9 cellular contexts compared by ENCODE assay signal in genomic region chr13:39035799-39036198, GRCh38. TPM values are rescaled to one million over a fixed set of nuclear protein-coding genes. Genes with fewer than 3 reads are reported as not detected.
DNase-seq lines count a peak whose midpoint lies in the region; ATAC-seq, FAIRE-seq and TF ChIP-seq lines count a peak whose summit lies in the region.
"Had no signal": no experiment of that assay in that cellular context is flagged by ENCODE, and none has a peak within 500 bp of the region (broad histone marks: within the 10 kb centered on the region; RNA-seq: fewer than 3 reads in every experiment).

No MANE protein-coding gene starts in this region.

- H3K4me3 Mint-ChIP-seq in T-cell, result peak overlapping the region; percentile 90 to 92 (median 91)

- H3K4me1 ChIP-seq in HEK293 (ENCODE audit: control insufficient read depth, insufficient read depth, low read length), result peaks cover 3% of the 10 kb centered on the region; the same call in 1 of the 2 replicates
- H3K4me1 ChIP-seq in skeletal muscle tissue (ENCODE audit: control insufficient read depth in 3 of 3, insufficient read depth in 3 of 3, low read length in 3 of 3), result peaks cover 10 to 35% (median 21%) of the 10 kb centered on the region in 3 donors

- peak overlapping the region; percentile 58 to 98 (median 98) for H3K9ac ChIP-seq in skeletal muscle tissue (ENCODE audit: low read depth in 1 of 3, low read length in 3 of 3)

- H3K27me3 Mint-ChIP-seq in T-cell, result no peaks in the 10 kb centered on the region

- TF ChIP-seq CTCF in HEK293 (tag by site-specific recombination; IDR thresholded peaks at IDR 0.05) (no peak), foreskin fibroblast (IDR thresholded peaks at IDR 0.05; ENCODE audit: low read depth, low read length) (no peak)

- FAIRE-seq in GM12891 (lab: Jason Lieb, UNC), result no peak
- FAIRE-seq: TTC549 had no signal

- H3K4me3 ChIP-seq in HEK293 (ENCODE audit: low read depth, low read length), result peak overlapping the region; percentile 72
- peak overlapping the region; percentile 91 to 94 for H3K4me3 ChIP-seq in foreskin fibroblast (ENCODE audit: low read depth in 1 of 2, low read length in 2 of 2)
- peak overlapping the region in 2 of 3 donors; percentile 89 to 99 for H3K4me3 ChIP-seq in skeletal muscle tissue (ENCODE audit: low read length in 3 of 3)

- H3K9me3 ChIP-seq in HEK293 (ENCODE audit: control insufficient read depth, insufficient read depth, low read depth, low read length) (no peaks in the 10 kb centered on the region), skeletal muscle tissue (ENCODE audit: control insufficient read depth in 3 of 3, low read length in 3 of 3) (no peaks in the 10 kb centered on the region)

- H3K27ac Mint-ChIP-seq in T-cell, result peak overlapping the region in 1 of 2 donors; percentile 82

- CTCF ChIA-PET in HEK293 (lab: Yijun Ruan, JAX) (interaction anchor here (0.8 kb wide), 1 partner anchor 580 kb away, joined by 3 read pairs; no protein-coding TSS in a partner anchor), T-cell (lab: Charles Lee) (interaction anchor here in 1 of 2 donors (0.6 kb wide), 1 partner anchor 29 kb away, joined by 3 read pairs; no protein-coding TSS in a partner anchor)

- H3K9me3 Mint-ChIP-seq in T-cell, result no peaks in the 10 kb centered on the region

- peaks cover 7% of the 10 kb centered on the region for H3K36me3 Mint-ChIP-seq in T-cell

- no peaks in the 10 kb centered on the region for H3K27me3 ChIP-seq in skeletal muscle tissue (ENCODE audit: control insufficient read depth in 3 of 3, insufficient read depth in 3 of 3, low read length in 3 of 3)

- H3K36me3 ChIP-seq in HEK293 (ENCODE audit: control insufficient read depth in 2 of 2, insufficient read depth in 1 of 2, low read length in 2 of 2) (peaks cover 0 to 6% of the 10 kb centered on the region in 2 experiments; a peak in 1 of 3 replicates), skeletal muscle tissue (ENCODE audit: control insufficient read depth in 3 of 3, insufficient read depth in 3 of 3, low read length in 3 of 3) (peaks cover 0 to 2% (median 0%) of the 10 kb centered on the region in 3 donors)

- DNase-seq in T-cell (no peak), foreskin fibroblast (no peak), DMS79 (lab: John Stamatoyannopoulos, UW) (no peak), GM12891 (ENCODE audit: insufficient read length, low spot score) (no peak)

- TF ChIP-seq POLR2A in GM12891 (IDR thresholded peaks at IDR 0.05; ENCODE audit: low read depth, low read length), result no peak

- H3K4me1 Mint-ChIP-seq in T-cell, result peaks cover 56 to 72% (median 62%) of the 10 kb centered on the region in 3 donors

- ATAC-seq in T-cell (replicated peaks in 1 of 4) (no peak), HG03196 (IDR thresholded peaks at IDR 0.05; ENCODE audit: unreplicated experiment) (no peak)

- POLR2A ChIA-PET in HEK293 (lab: Yijun Ruan, JAX), result interaction anchor here (0.6 kb wide), 1 partner anchor 334 kb away, joined by 5 read pairs; no protein-coding TSS in a partner anchor
- POLR2A ChIA-PET in T-cell (lab: Charles Lee), result no interaction called here

- H3K27ac ChIP-seq in HEK293 (ENCODE audit: extremely low read depth, low read depth, low read length), result no peak overlapping the region
- no peak overlapping the region for H3K27ac ChIP-seq in skeletal muscle tissue (ENCODE audit: low read depth, low read length)

TF ChIP-seq in HEK293, 187 proteins besides CTCF, POLR2A, EP300 and RAD21:
- TF ChIP-seq SCRT2 (tag by site-specific recombination; IDR thresholded peaks at IDR 0.05) (no peak), PRDM6 (tag by site-specific recombination; IDR thresholded peaks at IDR 0.05) (peak; percentile 3; the same call in 1 of the 2 replicates), ZNF626 (tag by site-specific recombination; IDR thresholded peaks at IDR 0.05) (no peak)

TF ChIP-seq in GM12891, 5 proteins besides CTCF, POLR2A, EP300 and RAD21:
- TF ChIP-seq SPI1 (IDR thresholded peaks at IDR 0.05; ENCODE audit: low read depth, low read length) (no peak), POU2F2 (IDR thresholded peaks at IDR 0.05; ENCODE audit: low read depth, low read length) (no peak), TAF1 (IDR thresholded peaks at IDR 0.05; ENCODE audit: low read depth, low read length) (no peak), POLR2AphosphoS5 (IDR thresholded peaks at IDR 0.05; ENCODE audit: low read depth, low read length) (no peak), PAX5 (IDR thresholded peaks at IDR 0.05; ENCODE audit: insufficient read depth, low read length, severe bottlenecking) (no peak)

RNA-seq across cellular contexts. Expression of gene PROSER1, which starts 2.1 kb away (rescaled TPM):
- total RNA-seq in T-cell (10 to 100 TPM; 40.1 to 50.7 (median 45.1) TPM), skeletal muscle tissue (16.2 TPM)
- 15.5 TPM for polyA plus RNA-seq in GM12891 (2012; ENCODE audit: low read depth, missing spikeins)

RNA-seq across cellular contexts. Expression of gene NHLRC3, which starts 2.5 kb away (rescaled TPM):
- total RNA-seq in T-cell (10 to 100 TPM; 16.0 to 22.3 (median 21.8) TPM), skeletal muscle tissue (33.4 TPM)
- polyA plus RNA-seq in GM12891 (2012; ENCODE audit: low read depth, missing spikeins), result 8.9 TPM

RNA-seq across cellular contexts. Expression of gene STOML3, which starts 45.2 kb away (rescaled TPM):
- total RNA-seq in T-cell, result not detected
- under 0.01 TPM for total RNA-seq in skeletal muscle tissue
- polyA plus RNA-seq in GM12891 (2012; ENCODE audit: low read depth, missing spikeins), result not detected
- total RNA-seq: mucosa of gallbladder had no signal
